In genomic region chr16:84975522-84975921, GRCh38 we compare ENCODE assay signal across 2 cellular contexts.
TF ChIP-seq lines count a peak whose summit lies in the region.

No MANE protein-coding gene starts in this region.

TF ChIP-seq in IMR-90, 13 proteins besides CTCF, POLR2A, EP300 and RAD21:
- TF ChIP-seq, protein P1, sequence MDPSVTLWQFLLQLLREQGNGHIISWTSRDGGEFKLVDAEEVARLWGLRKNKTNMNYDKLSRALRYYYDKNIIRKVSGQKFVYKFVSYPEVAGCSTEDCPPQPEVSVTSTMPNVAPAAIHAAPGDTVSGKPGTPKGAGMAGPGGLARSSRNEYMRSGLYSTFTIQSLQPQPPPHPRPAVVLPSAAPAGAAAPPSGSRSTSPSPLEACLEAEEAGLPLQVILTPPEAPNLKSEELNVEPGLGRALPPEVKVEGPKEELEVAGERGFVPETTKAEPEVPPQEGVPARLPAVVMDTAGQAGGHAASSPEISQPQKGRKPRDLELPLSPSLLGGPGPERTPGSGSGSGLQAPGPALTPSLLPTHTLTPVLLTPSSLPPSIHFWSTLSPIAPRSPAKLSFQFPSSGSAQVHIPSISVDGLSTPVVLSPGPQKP (IDR thresholded peaks at IDR 0.05; ENCODE audit: borderline replicate concordance, low read depth, low read length), result no peak
- TF ChIP-seq RFX5 (IDR thresholded peaks at IDR 0.05; ENCODE audit: low read depth, low read length), result no peak
- TF ChIP-seq MXI1 (IDR thresholded peaks at IDR 0.05; ENCODE audit: borderline replicate concordance, low read depth, low read length), result no peak
TF ChIP-seq in IMR-90: peak in this region for 0.

TF ChIP-seq in endothelial cell of umbilical vein, 7 proteins besides CTCF, POLR2A, EP300 and RAD21:
- no peak for TF ChIP-seq POLR2AphosphoS5 (IDR thresholded peaks at IDR 0.05; ENCODE audit: insufficient read depth, low read depth, low read length)
- no peak for TF ChIP-seq JUN (IDR thresholded peaks at IDR 0.05; ENCODE audit: borderline replicate concordance, insufficient read depth, insufficient read length, low read depth)
- no peak for TF ChIP-seq MYC (IDR thresholded peaks at IDR 0.05; ENCODE audit: low read depth, low read length)
